In genomic region chrX:133412665-133413064, GRCh38 we compare ENCODE assay signal across 1 cellular context.
TF ChIP-seq lines count a peak whose summit lies in the region.

No MANE protein-coding gene starts in this region.

TF ChIP-seq in H1, 55 proteins besides CTCF, POLR2A, EP300 and RAD21:
- TF ChIP-seq BACH1 (IDR thresholded peaks at IDR 0.05; ENCODE audit: low read length): no peak
- no peak for TF ChIP-seq NANOG (IDR thresholded peaks at IDR 0.05; ENCODE audit: insufficient read depth, low read depth, low read length, poor library complexity, severe bottlenecking)
- TF ChIP-seq TBP (IDR thresholded peaks at IDR 0.05; ENCODE audit: low read depth, low read length): no peak
- no peak for TF ChIP-seq TEAD4 (IDR thresholded peaks at IDR 0.05; ENCODE audit: low read depth, low read length)
- no peak for TF ChIP-seq JUN (IDR thresholded peaks at IDR 0.05; ENCODE audit: low read depth, low read length)
- TF ChIP-seq USF2 (IDR thresholded peaks at IDR 0.05; ENCODE audit: low read length): no peak
- no peak for TF ChIP-seq MAFK (IDR thresholded peaks at IDR 0.05; ENCODE audit: low read depth, low read length)
- TF ChIP-seq HDAC6 (IDR thresholded peaks at IDR 0.05; ENCODE audit: low read depth, low read length): no peak
- TF ChIP-seq RXRA (IDR thresholded peaks at IDR 0.05; ENCODE audit: insufficient read depth, low read depth, low read length): no peak
- TF ChIP-seq CEBPB (IDR thresholded peaks at IDR 0.05; ENCODE audit: low read depth, low read length): no peak
- TF ChIP-seq ATF2 (IDR thresholded peaks at IDR 0.05; ENCODE audit: low read length): no peak
TF ChIP-seq in H1: peak in this region for 0.
